Comparison of ENCODE assay signal across 1 cellular context in genomic region chr2:42127425-42128424, GRCh38.
TF ChIP-seq lines count a peak whose summit lies in the region.

No MANE protein-coding gene starts in this region.

TF ChIP-seq in GM12878, 131 proteins besides CTCF, POLR2A, EP300 and RAD21 (continued from another document):
- TF ChIP-seq POU2F2 (IDR thresholded peaks at IDR 0.05; ENCODE audit: borderline replicate concordance, low read depth, low read length) (peak; percentile 52; the same call in 1 of the 3 replicates), ATF2 (IDR thresholded peaks at IDR 0.05; ENCODE audit: low read length) (peak; percentile 68; the same call in 1 of the 2 replicates), ETV6 (conservative IDR thresholded peaks at IDR 0.05 in 1 of 2, IDR thresholded peaks at IDR 0.05 in 1 of 2; ENCODE audit: borderline replicate concordance in 1 of 2, low read depth in 1 of 2) (peak in 1 of 2 experiments; percentile 48; a peak in 1 of 4 replicates), RELB (IDR thresholded peaks at IDR 0.05; ENCODE audit: low read depth) (peak; percentile 76), SUPT20H (IDR thresholded peaks at IDR 0.05; ENCODE audit: borderline replicate concordance, control insufficient read depth, low read depth, low read length) (no peak), PKNOX1 (IDR thresholded peaks at IDR 0.05) (peak; percentile 23; the same call in 1 of the 2 replicates), ZBTB4 (CRISPR knock-in tag; IDR thresholded peaks at IDR 0.05) (no peak), TCF7 (IDR thresholded peaks at IDR 0.05; ENCODE audit: borderline replicate concordance) (peak; percentile 67), SIN3A (IDR thresholded peaks at IDR 0.05; ENCODE audit: low read depth, low read length) (no peak), RUNX3 (IDR thresholded peaks at IDR 0.05; ENCODE audit: low read length) (peak; percentile 92), ELK1 (IDR thresholded peaks at IDR 0.05; ENCODE audit: low read depth, low read length) (no peak), GABPA (IDR thresholded peaks at IDR 0.05; ENCODE audit: low read depth) (0 out of 2 replicates have a peak, but pooled peaks have one; percentile 28), ZNF24 (IDR thresholded peaks at IDR 0.05) (peak; percentile 89), SREBF1 (IDR thresholded peaks at IDR 0.05; ENCODE audit: low read length) (no peak), ZNF687 (IDR thresholded peaks at IDR 0.05) (peak; percentile 58), GATAD2B (conservative IDR thresholded peaks at IDR 0.05; ENCODE audit: low read depth) (0 out of 2 replicates have a peak, but pooled peaks have one; percentile 14), MTA2 (IDR thresholded peaks at IDR 0.05; ENCODE audit: low read depth) (peak; percentile 81), FOXM1 (IDR thresholded peaks at IDR 0.05; ENCODE audit: low read depth, low read length) (peak; percentile 78; the same call in 1 of the 2 replicates), TARDBP (IDR thresholded peaks at IDR 0.05; ENCODE audit: borderline replicate concordance) (no peak), CREB1 (IDR thresholded peaks at IDR 0.05; ENCODE audit: low read depth) (peak; percentile 46; the same call in 1 of the 2 replicates), KAT2A (conservative IDR thresholded peaks at IDR 0.05; ENCODE audit: control insufficient read depth, low read depth, low read length) (no peak), MEF2B (IDR thresholded peaks at IDR 0.05; ENCODE audit: partially characterized antibody, poor library complexity, severe bottlenecking) (peak; percentile 29), SP1 (IDR thresholded peaks at IDR 0.05; ENCODE audit: low read depth, low read length) (peak; percentile 23), NFIC (IDR thresholded peaks at IDR 0.05; ENCODE audit: low read depth, low read length) (peak; percentile 91), IKZF2 (IDR thresholded peaks at IDR 0.05) (peak; percentile 80 to 83), ATF7 (IDR thresholded peaks at IDR 0.05; ENCODE audit: low read depth) (peak; percentile 67), BCL11A (IDR thresholded peaks at IDR 0.05; ENCODE audit: low read depth, low read length) (peak; percentile 43; the same call in 1 of the 2 replicates), EED (IDR thresholded peaks at IDR 0.05; ENCODE audit: low read depth) (peak; percentile 76), CREM (IDR thresholded peaks at IDR 0.05; ENCODE audit: low read depth) (peak; percentile 46; the same call in 1 of the 2 replicates), ESRRA (IDR thresholded peaks at IDR 0.05; ENCODE audit: low read length) (no peak), SKIL (IDR thresholded peaks at IDR 0.05; ENCODE audit: low read depth, poor library complexity, severe bottlenecking) (peak; percentile 83), IKZF1 (conservative IDR thresholded peaks at IDR 0.05) (peak; percentile 62; the same call in 1 of the 2 replicates), MYB (IDR thresholded peaks at IDR 0.05; ENCODE audit: borderline replicate concordance, low read depth, low read length) (no peak), MEF2A (IDR thresholded peaks at IDR 0.05; ENCODE audit: insufficient read depth, low read depth, low read length) (peak; percentile 71; the same call in 1 of the 2 replicates), YY1 (IDR thresholded peaks at IDR 0.05; ENCODE audit: low read depth, low read length) (0 out of 2 replicates have a peak, but pooled peaks have one; percentile 16), CHD2 (IDR thresholded peaks at IDR 0.05; ENCODE audit: borderline replicate concordance, low read depth, low read length) (peak; percentile 71; the same call in 1 of the 2 replicates), NBN (IDR thresholded peaks at IDR 0.05) (0 out of 2 replicates have a peak, but pooled peaks have one; percentile 63), CBFB (IDR thresholded peaks at IDR 0.05; ENCODE audit: low read depth) (peak; percentile 60; the same call in 1 of the 2 replicates), ZNF217 (IDR thresholded peaks at IDR 0.05) (peak; percentile 55), MTA3 (IDR thresholded peaks at IDR 0.05; ENCODE audit: borderline replicate concordance, low read length) (0 out of 2 replicates have a peak, but pooled peaks have one; percentile 26), PML (IDR thresholded peaks at IDR 0.05; ENCODE audit: low read length) (peak; percentile 76; the same call in 1 of the 2 replicates), CEBPB (IDR thresholded peaks at IDR 0.05; ENCODE audit: borderline replicate concordance in 1 of 2, low read depth in 2 of 2, low read length in 2 of 2) (0 out of 4 replicates have a peak, but pooled peaks of 1 of the 2 experiments have one; percentile 28), CBX5 (IDR thresholded peaks at IDR 0.05; ENCODE audit: low read depth) (0 out of 2 replicates have a peak, but pooled peaks have one; percentile 44), IRF4 (IDR thresholded peaks at IDR 0.05; ENCODE audit: low read depth, low read length) (0 out of 2 replicates have a peak, but pooled peaks have one; percentile 31), ZNF384 (IDR thresholded peaks at IDR 0.05; ENCODE audit: borderline replicate concordance, low read depth, low read length) (peak; percentile 91), BHLHE40 (IDR thresholded peaks at IDR 0.05; ENCODE audit: borderline replicate concordance in 1 of 2, low read depth in 2 of 2, low read length in 1 of 2) (peak in 1 of 2 experiments; percentile 44; a peak in 2 of 4 replicates)
TF ChIP-seq in GM12878: peak in this region for 40.
